In genomic region chr15:63487076-63487757, GRCh38 we compare ENCODE assay signal across 8 cellular contexts. TPM values are rescaled to one million over a fixed set of nuclear protein-coding genes. Genes with fewer than 3 reads are reported as not detected.
DNase-seq lines count a peak whose midpoint lies in the region; ATAC-seq, FAIRE-seq and TF ChIP-seq lines count a peak whose summit lies in the region.

No MANE protein-coding gene starts in this region.

- no peak for TF ChIP-seq EP300 in H1 (IDR thresholded peaks at IDR 0.05; ENCODE audit: borderline replicate concordance in 1 of 2, low read depth in 2 of 2, low read length in 2 of 2)

- CTCF ChIA-PET in activated CD8-positive, alpha-beta memory T cell treated with anti-CD3 and anti-CD28 coated beads, Interleukin-2, amount 10 ng/mL, durations not matched to agents 7 days and 5 days (lab: Charles Lee), result interaction anchor here (0.7 to 4.8 kb wide), 29 partner anchors 9 to 666 kb away, joined by 3 to 88 read pairs (median 4); partner anchors contain the start of gene USP3
- CTCF ChIA-PET in H1 (lab: Charles Lee; ENCODE audit: partially characterized antibody), result interaction anchor here (0.6 to 2.2 kb wide), 41 partner anchors 9 to 583 kb away, joined by 3 to 20 read pairs (median 4); partner anchors contain the start of gene FBXL22

- FAIRE-seq in H1 (lab: Jason Lieb, UNC), result peak; percentile 58

- H3K4me3 Mint-ChIP-seq in activated CD8-positive, alpha-beta memory T cell treated with anti-CD3 and anti-CD28 coated beads, Interleukin-2, amount 10 ng/mL, durations not matched to agents 7 days and 5 days, result peak overlapping the region; percentile 53

- H3K4me2 ChIP-seq in H1 (ENCODE audit: insufficient read depth in 1 of 2, low read depth in 2 of 2, low read length in 2 of 2), result no peak overlapping the region

- no peak overlapping the region for H4K5ac ChIP-seq in H1 (ENCODE audit: insufficient read length, low read depth, low read length)

- H2AFZ ChIP-seq in H1 (ENCODE audit: low read length), result no peak overlapping the region

- no peaks in the 10 kb centered on the region for H3K23me2 ChIP-seq in H1 (ENCODE audit: low read depth, low read length)

- no peak overlapping the region for H3K56ac ChIP-seq in H1 (replicated peaks; ENCODE audit: insufficient read length, low read depth, low read length)

- no peak overlapping the region for H2AK5ac ChIP-seq in H1 (ENCODE audit: low read depth, low read length)

- H2BK15ac ChIP-seq in H1 (ENCODE audit: low read length), result no peak overlapping the region

- H3K27ac ChIP-seq in H1 (ENCODE audit: low read depth, low read length), result no peak overlapping the region

- H3K4me1 ChIP-seq in H1 (replicated peaks in 1 of 4; ENCODE audit: control insufficient read depth in 3 of 4, insufficient read depth in 4 of 4, low read length in 3 of 4) (peaks cover 0 to 6% (median 3%) of the 10 kb centered on the region in 4 experiments; a peak in 4 of 7 replicates), mucosa of descending colon (ENCODE audit: low read depth) (peaks cover 10% of the 10 kb centered on the region)

- 34% methylated on average over 16 of the region's 16 CpGs; no CpG with 5 or more reads in 1 of the 2 experiments for WGBS in H1 (ENCODE audit: extremely low coverage in 1 of 2, insufficient coverage in 1 of 2, insufficient read length in 1 of 2, insufficient replicate concordance in 2 of 2, low coverage in 1 of 2, low lambda C conversion rate in 2 of 2, missing lambda C conversion rate in 1 of 2), 2 experiments

- H2BK120ac ChIP-seq in H1 (replicated peaks; ENCODE audit: low read depth, low read length), result no peak overlapping the region

- no peaks in the 10 kb centered on the region for H4K20me1 ChIP-seq in H1 (replicated peaks in 1 of 2; ENCODE audit: control insufficient read depth in 1 of 2, insufficient read depth in 2 of 2, low read length in 2 of 2)

- H3K36me3 Mint-ChIP-seq in activated CD8-positive, alpha-beta memory T cell treated with anti-CD3 and anti-CD28 coated beads, Interleukin-2, amount 10 ng/mL, durations not matched to agents 7 days and 5 days, result no peaks in the 10 kb centered on the region

- TF ChIP-seq RAD21 in H1 (IDR thresholded peaks at IDR 0.05 in 1 of 2, conservative IDR thresholded peaks at IDR 0.05 in 1 of 2; ENCODE audit: low read depth in 2 of 2, low read length in 2 of 2), result peak; percentile 72 to 79

- H3K4ac ChIP-seq in H1 (replicated peaks; ENCODE audit: insufficient read length, low read depth, low read length), result no peak overlapping the region

- no peaks in the 10 kb centered on the region for H3K79me1 ChIP-seq in H1 (ENCODE audit: low read depth, low read length)

- DNase-seq in NCI-H1417 (lab: John Stamatoyannopoulos, UW) (peak in 2 of 3 experiments; percentile 42 to 47), NCI-H1417 treated with DMSO at 0.1 percent for 48 hours (lab: John Stamatoyannopoulos, UW) (no peak), NOMO-1 treated with DMSO at 0.1 percent for 48 hours (lab: John Stamatoyannopoulos, UW; ENCODE audit: unreplicated experiment) (peak; percentile 78), H1 (ENCODE audit: low read depth in 1 of 2, low spot score in 2 of 2) (peak; percentile 49 to 99), mucosa of descending colon (peak; percentile 92 to 98 (median 97))
- DNase-seq in activated CD8-positive, alpha-beta memory T cell treated with anti-CD3 and anti-CD28 coated beads, Interleukin-2, amount 10 ng/mL, durations not matched to agents 7 days and 5 days, result peak; percentile 94
- peak; percentile 79 to 91 for DNase-seq in stimulated activated CD8-positive, alpha-beta memory T cell treated with anti-CD3 and anti-CD28 coated beads, Interleukin-7, amount 100 ng/mL, for 1 hour (ENCODE audit: low read depth in 2 of 2)

- no peak overlapping the region for H3K23ac ChIP-seq in H1 (ENCODE audit: insufficient read length)

- POLR2A ChIA-PET in H1 (lab: Charles Lee; ENCODE audit: partially characterized antibody), result interaction anchor here (0.7 to 0.9 kb wide), 2 partner anchors 74 to 378 kb away, joined by 3 read pairs; no protein-coding TSS in a partner anchor

- H2BK5ac ChIP-seq in H1 (ENCODE audit: low read depth, low read length), result no peak overlapping the region

- no peak overlapping the region for H3K14ac ChIP-seq in H1 (ENCODE audit: insufficient read length)

- TF ChIP-seq CTCF in H1 (IDR thresholded peaks at IDR 0.05; ENCODE audit: control extremely low read depth in 1 of 3, insufficient read depth in 1 of 3, low read depth in 1 of 3, low read length in 3 of 3), result peak; percentile 86 to 94 (median 94)
- TF ChIP-seq CTCF in mucosa of descending colon (IDR thresholded peaks at IDR 0.05), result peak; percentile 94

- no peak for TF ChIP-seq POLR2A in H1 (IDR thresholded peaks at IDR 0.05; ENCODE audit: control extremely low read depth in 1 of 2, low read depth in 2 of 2, low read length in 2 of 2)

- no peak overlapping the region for H2BK12ac ChIP-seq in H1 (ENCODE audit: low read depth, low read length)

- H3K4me3 ChIP-seq in H1 (ENCODE audit: extremely low read depth in 1 of 4, insufficient read depth in 2 of 4, low read depth in 3 of 4, low read length in 4 of 4) (no peak overlapping the region), mucosa of descending colon (no peak overlapping the region)

- no peaks in the 10 kb centered on the region for H3K79me2 ChIP-seq in H1 (ENCODE audit: control insufficient read depth in 1 of 2, insufficient read depth in 2 of 2, low read length in 2 of 2)

- H2BK20ac ChIP-seq in H1 (ENCODE audit: low read length), result no peak overlapping the region

- H3K36me3 ChIP-seq in H1 (ENCODE audit: control insufficient read depth in 2 of 4, insufficient read depth in 4 of 4, low read length in 3 of 4), result no peaks in the 10 kb centered on the region
- no peaks in the 10 kb centered on the region for H3K36me3 ChIP-seq in mucosa of descending colon (ENCODE audit: low read depth)

- no peak overlapping the region for H3K9ac ChIP-seq in H1 (replicated peaks in 1 of 4; ENCODE audit: extremely low read depth in 1 of 4, low read depth in 3 of 4, low read length in 3 of 4)

- H3K9me3 ChIP-seq in H1 (ENCODE audit: insufficient read depth in 2 of 2, low read depth in 1 of 2, low read length in 1 of 2) (no peaks in the 10 kb centered on the region), mucosa of descending colon (no peaks in the 10 kb centered on the region)

- H3K27me3 ChIP-seq in H1 (replicated peaks in 1 of 4; ENCODE audit: control insufficient read depth in 3 of 4, extremely low read depth in 1 of 4, insufficient read depth in 3 of 4, low read length in 3 of 4), result peaks cover 0 to 11% (median 4%) of the 10 kb centered on the region in 4 experiments; a peak in 4 of 7 replicates

- no peak overlapping the region for H4K91ac ChIP-seq in H1 (replicated peaks; ENCODE audit: insufficient read length, low read length)

- no peaks in the 10 kb centered on the region for H3K9me3 Mint-ChIP-seq in activated CD8-positive, alpha-beta memory T cell treated with anti-CD3 and anti-CD28 coated beads, Interleukin-2, amount 10 ng/mL, durations not matched to agents 7 days and 5 days (ENCODE audit: low read depth)

- peaks cover 51% of the 10 kb centered on the region for H3K4me1 Mint-ChIP-seq in activated CD8-positive, alpha-beta memory T cell treated with anti-CD3 and anti-CD28 coated beads, Interleukin-2, amount 10 ng/mL, durations not matched to agents 7 days and 5 days

- no peak overlapping the region for H4K8ac ChIP-seq in H1 (ENCODE audit: extremely low read depth, insufficient read depth, low read length)

- ATAC-seq in HG02981 (IDR thresholded peaks at IDR 0.05; ENCODE audit: unreplicated experiment) (peak; percentile 39), mucosa of descending colon (peak; percentile 98)
- peak; percentile 96 for ATAC-seq in activated CD8-positive, alpha-beta memory T cell treated with anti-CD3 and anti-CD28 coated beads, Interleukin-2, amount 10 ng/mL, durations not matched to agents 7 days and 5 days

- H3K27me3 Mint-ChIP-seq in activated CD8-positive, alpha-beta memory T cell treated with anti-CD3 and anti-CD28 coated beads, Interleukin-2, amount 10 ng/mL, durations not matched to agents 7 days and 5 days, result peaks cover 7% of the 10 kb centered on the region

- H3K27ac Mint-ChIP-seq in activated CD8-positive, alpha-beta memory T cell treated with anti-CD3 and anti-CD28 coated beads, Interleukin-2, amount 10 ng/mL, durations not matched to agents 7 days and 5 days, result peak overlapping the region; percentile 70

- intact Hi-C loops in mucosa of descending colon (cut with DNase I, micrococcal nuclease), result loop anchor here in 1 of 2 donors (5.0 kb wide), 1 partner anchor 110 kb away; the partner anchor contains the start of gene FBXL22

- H3K18ac ChIP-seq in H1 (ENCODE audit: extremely low read depth, low read length), result no peak overlapping the region

TF ChIP-seq in H1, 55 proteins besides CTCF, POLR2A, EP300 and RAD21:
- no peak for TF ChIP-seq ASH2L (IDR thresholded peaks at IDR 0.05; ENCODE audit: low read length)
- 0 out of 2 replicates have a peak, but pooled peaks have one; percentile 22 for TF ChIP-seq YY1 (IDR thresholded peaks at IDR 0.05; ENCODE audit: low read depth, low read length)
TF ChIP-seq in H1: peak in this region for 1.

RNA-seq across cellular contexts. Expression of gene USP3, which starts 17.2 kb away (rescaled TPM):
- total RNA-seq in activated CD8-positive, alpha-beta memory T cell treated with anti-CD3 and anti-CD28 coated beads, Interleukin-2, amount 10 ng/mL, durations not matched to agents 7 days and 5 days, result 10 to 100 TPM; 50.5 to 67.1 TPM
- 10.8 and 15.5 TPM in 2 replicates for total RNA-seq in H1 (2021; fragmentation: NEBNext Ultra II Directional; extraction: Animal tissue kit (Norgen Biotek cat#: 25700))
- polyA plus RNA-seq in H1 (2011; rRNA removed), result 10.0 and 16.2 TPM in 2 replicates
- 6.9 TPM for polyA plus RNA-seq in H1 (2011; cell fraction: cytosol; rRNA removed)
- polyA plus RNA-seq in H1 (2011; cell fraction: nucleus; rRNA removed), result 16.9 TPM
- 17.5 to 23.1 TPM (median 18.6 TPM) in 4 replicates for polyA plus RNA-seq in H1 (2012, experiment 1 of 2)
- polyA plus RNA-seq in H1 (2012, experiment 2 of 2), result 4.9 TPM
- 7.8 TPM for polyA plus RNA-seq in H1 (2013, experiment 1 of 2)
- polyA plus RNA-seq in H1 (2013, experiment 2 of 2), result 6.8 TPM
- 12.4 and 29.6 TPM in 2 replicates for polyA minus RNA-seq in H1 (2011; rRNA and poly(A)+ RNA removed)
- polyA minus RNA-seq in H1 (2011; cell fraction: cytosol; rRNA and poly(A)+ RNA removed), result 15.0 TPM
- 33.1 TPM for polyA minus RNA-seq in H1 (2011; cell fraction: nucleus; rRNA and poly(A)+ RNA removed)
- 100 to 1,000 TPM in 1 of 3 donors, 10 to 100 TPM in 2; 65.6 to 101 (median 67.3) TPM for total RNA-seq in mucosa of descending colon

Comparison
In these comparisons a context has a peak if more than half of its experiments do, and no peak if none do; other contexts are left out.
1. ATAC-seq: peak in every context shown above with its lines; median percentile 98 in mucosa of descending colon; 96 in activated CD8-positive, alpha-beta memory T cell treated with anti-CD3 and anti-CD28 coated beads, Interleukin-2, amount 10 ng/mL, durations not matched to agents 7 days and 5 days; 39 in HG02981.